In the genomic region with DNA sequence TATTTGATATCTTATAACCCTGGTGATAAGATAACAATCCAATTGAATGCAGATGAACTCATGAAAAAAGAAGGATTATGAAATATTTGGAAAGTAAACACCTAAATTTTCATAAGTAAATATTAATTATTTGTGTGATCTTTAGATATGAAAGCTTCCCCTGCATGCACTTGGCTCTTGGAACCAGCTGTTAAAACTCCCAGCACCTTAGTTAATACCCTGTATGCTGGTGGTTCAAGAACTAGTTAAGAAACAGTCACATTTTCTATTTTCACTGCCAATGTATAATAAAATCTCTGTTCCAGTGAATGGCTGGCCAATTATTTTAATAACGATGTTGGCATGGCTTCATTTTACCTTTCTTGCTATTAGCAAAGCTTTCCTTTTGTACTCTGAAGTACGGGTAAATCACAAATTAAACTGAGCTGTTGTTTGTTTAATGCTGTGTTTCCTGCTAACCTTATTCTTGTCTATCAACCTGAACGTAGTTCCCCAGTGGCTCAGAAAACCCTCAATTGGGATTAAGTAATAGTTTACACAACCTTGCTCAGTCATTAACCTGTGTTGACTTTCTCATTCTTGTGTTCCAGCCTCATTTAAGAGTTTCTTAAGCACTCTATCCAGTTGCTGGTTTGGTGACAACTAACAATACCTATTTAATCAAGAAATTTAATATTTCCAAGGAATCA, we compare ENCODE assay signal across 1 cellular context.
TF ChIP-seq lines count a peak whose summit lies in the region.

No MANE protein-coding gene starts in this region.

TF ChIP-seq in HepG2, 621 proteins besides CTCF, POLR2A, EP300 and RAD21 (continued from another document and continues in another):
- TF ChIP-seq ZBTB37 (CRISPR knock-in tag; IDR thresholded peaks at IDR 0.05) (no peak), CEBPG (CRISPR knock-in tag; IDR thresholded peaks at IDR 0.05) (peak; percentile 84), SMARCC2 (IDR thresholded peaks at IDR 0.05) (no peak), GATAD2A (CRISPR knock-in tag; IDR thresholded peaks at IDR 0.05) (peak; percentile 92), ZNF124 (CRISPR knock-in tag; IDR thresholded peaks at IDR 0.05) (no peak), MTA3 (CRISPR knock-in tag; IDR thresholded peaks at IDR 0.05) (no peak), ZBTB25 (CRISPR knock-in tag; IDR thresholded peaks at IDR 0.05) (no peak), ZNF292 (CRISPR knock-in tag; IDR thresholded peaks at IDR 0.05; ENCODE audit: borderline replicate concordance, low read depth) (no peak), GATAD1 (CRISPR knock-in tag; IDR thresholded peaks at IDR 0.05) (no peak), ZNF17 (CRISPR knock-in tag; IDR thresholded peaks at IDR 0.05) (no peak), ZNF670 (CRISPR knock-in tag; IDR thresholded peaks at IDR 0.05; ENCODE audit: borderline replicate concordance) (no peak), MTA1 (CRISPR knock-in tag; IDR thresholded peaks at IDR 0.05; ENCODE audit: borderline replicate concordance) (no peak), BRD4 (CRISPR knock-in tag; IDR thresholded peaks at IDR 0.05) (no peak), ZNF639 (CRISPR knock-in tag; conservative IDR thresholded peaks at IDR 0.05) (no peak), HMG20A (CRISPR knock-in tag; IDR thresholded peaks at IDR 0.05; ENCODE audit: borderline replicate concordance) (peak; percentile 67; the same call in 1 of the 2 replicates), ZNF350 (CRISPR knock-in tag; IDR thresholded peaks at IDR 0.05; ENCODE audit: borderline replicate concordance, low read depth) (no peak), ZNF496 (CRISPR knock-in tag; IDR thresholded peaks at IDR 0.05; ENCODE audit: insufficient replicate concordance) (no peak), KLF9 (CRISPR knock-in tag; IDR thresholded peaks at IDR 0.05; ENCODE audit: low read depth) (no peak), ZNF737 (CRISPR knock-in tag; IDR thresholded peaks at IDR 0.05; ENCODE audit: borderline replicate concordance) (no peak), CREM (IDR thresholded peaks at IDR 0.05) (peak; percentile 29; the same call in 1 of the 2 replicates), CREM (CRISPR knock-in tag; IDR thresholded peaks at IDR 0.05) (no peak), NFE2L2 (IDR thresholded peaks at IDR 0.05; ENCODE audit: low read length) (no peak), SNAI1 (CRISPR knock-in tag; IDR thresholded peaks at IDR 0.05; ENCODE audit: borderline replicate concordance) (no peak), ZNF263 (CRISPR knock-in tag; IDR thresholded peaks at IDR 0.05) (no peak), MIER2 (CRISPR knock-in tag; IDR thresholded peaks at IDR 0.05) (no peak), ZNF7 (CRISPR knock-in tag; IDR thresholded peaks at IDR 0.05) (no peak), PLSCR1 (CRISPR knock-in tag; IDR thresholded peaks at IDR 0.05; ENCODE audit: borderline replicate concordance) (no peak), ZSCAN25 (CRISPR knock-in tag; IDR thresholded peaks at IDR 0.05) (no peak), CCAR2 (optimal IDR thresholded peaks at IDR 0.05; ENCODE audit: low read depth, low read length) (no peak), AGO1 (IDR thresholded peaks at IDR 0.05; ENCODE audit: low read depth, low read length, poor library complexity, severe bottlenecking) (no peak), KLF16 (CRISPR knock-in tag; IDR thresholded peaks at IDR 0.05) (0 out of 4 replicates have a peak, but pooled peaks of 1 of the 2 experiments have one; percentile 50), REST (IDR thresholded peaks at IDR 0.05; ENCODE audit: borderline replicate concordance in 1 of 2, low read depth in 1 of 2, low read length in 2 of 2) (no peak), ZBTB38 (CRISPR knock-in tag; IDR thresholded peaks at IDR 0.05) (no peak), JUND (CRISPR knock-in tag; IDR thresholded peaks at IDR 0.05) (no peak), NBN (conservative IDR thresholded peaks at IDR 0.05) (no peak), PLRG1 (conservative IDR thresholded peaks at IDR 0.05) (no peak)
- TF ChIP-seq, protein P1, sequence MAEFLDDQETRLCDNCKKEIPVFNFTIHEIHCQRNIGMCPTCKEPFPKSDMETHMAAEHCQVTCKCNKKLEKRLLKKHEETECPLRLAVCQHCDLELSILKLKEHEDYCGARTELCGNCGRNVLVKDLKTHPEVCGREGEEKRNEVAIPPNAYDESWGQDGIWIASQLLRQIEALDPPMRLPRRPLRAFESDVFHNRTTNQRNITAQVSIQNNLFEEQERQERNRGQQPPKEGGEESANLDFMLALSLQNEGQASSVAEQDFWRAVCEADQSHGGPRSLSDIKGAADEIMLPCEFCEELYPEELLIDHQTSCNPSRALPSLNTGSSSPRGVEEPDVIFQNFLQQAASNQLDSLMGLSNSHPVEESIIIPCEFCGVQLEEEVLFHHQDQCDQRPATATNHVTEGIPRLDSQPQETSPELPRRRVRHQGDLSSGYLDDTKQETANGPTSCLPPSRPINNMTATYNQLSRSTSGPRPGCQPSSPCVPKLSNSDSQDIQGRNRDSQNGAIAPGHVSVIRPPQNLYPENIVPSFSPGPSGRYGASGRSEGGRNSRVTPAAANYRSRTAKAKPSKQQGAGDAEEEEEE (CRISPR knock-in tag; IDR thresholded peaks at IDR 0.05; ENCODE audit: borderline replicate concordance): no peak
- TF ChIP-seq, protein P2, sequence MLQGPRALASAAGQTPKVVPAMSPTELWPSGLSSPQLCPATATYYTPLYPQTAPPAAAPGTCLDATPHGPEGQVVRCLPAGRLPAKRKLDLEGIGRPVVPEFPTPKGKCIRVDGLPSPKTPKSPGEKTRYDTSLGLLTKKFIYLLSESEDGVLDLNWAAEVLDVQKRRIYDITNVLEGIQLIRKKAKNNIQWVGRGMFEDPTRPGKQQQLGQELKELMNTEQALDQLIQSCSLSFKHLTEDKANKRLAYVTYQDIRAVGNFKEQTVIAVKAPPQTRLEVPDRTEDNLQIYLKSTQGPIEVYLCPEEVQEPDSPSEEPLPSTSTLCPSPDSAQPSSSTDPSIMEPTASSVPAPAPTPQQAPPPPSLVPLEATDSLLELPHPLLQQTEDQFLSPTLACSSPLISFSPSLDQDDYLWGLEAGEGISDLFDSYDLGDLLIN (CRISPR knock-in tag; IDR thresholded peaks at IDR 0.05; ENCODE audit: borderline replicate concordance): no peak
- TF ChIP-seq, protein P3, sequence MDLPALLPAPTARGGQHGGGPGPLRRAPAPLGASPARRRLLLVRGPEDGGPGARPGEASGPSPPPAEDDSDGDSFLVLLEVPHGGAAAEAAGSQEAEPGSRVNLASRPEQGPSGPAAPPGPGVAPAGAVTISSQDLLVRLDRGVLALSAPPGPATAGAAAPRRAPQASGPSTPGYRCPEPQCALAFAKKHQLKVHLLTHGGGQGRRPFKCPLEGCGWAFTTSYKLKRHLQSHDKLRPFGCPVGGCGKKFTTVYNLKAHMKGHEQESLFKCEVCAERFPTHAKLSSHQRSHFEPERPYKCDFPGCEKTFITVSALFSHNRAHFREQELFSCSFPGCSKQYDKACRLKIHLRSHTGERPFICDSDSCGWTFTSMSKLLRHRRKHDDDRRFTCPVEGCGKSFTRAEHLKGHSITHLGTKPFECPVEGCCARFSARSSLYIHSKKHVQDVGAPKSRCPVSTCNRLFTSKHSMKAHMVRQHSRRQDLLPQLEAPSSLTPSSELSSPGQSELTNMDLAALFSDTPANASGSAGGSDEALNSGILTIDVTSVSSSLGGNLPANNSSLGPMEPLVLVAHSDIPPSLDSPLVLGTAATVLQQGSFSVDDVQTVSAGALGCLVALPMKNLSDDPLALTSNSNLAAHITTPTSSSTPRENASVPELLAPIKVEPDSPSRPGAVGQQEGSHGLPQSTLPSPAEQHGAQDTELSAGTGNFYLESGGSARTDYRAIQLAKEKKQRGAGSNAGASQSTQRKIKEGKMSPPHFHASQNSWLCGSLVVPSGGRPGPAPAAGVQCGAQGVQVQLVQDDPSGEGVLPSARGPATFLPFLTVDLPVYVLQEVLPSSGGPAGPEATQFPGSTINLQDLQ (CRISPR knock-in tag; IDR thresholded peaks at IDR 0.05): no peak
- TF ChIP-seq, protein P4, sequence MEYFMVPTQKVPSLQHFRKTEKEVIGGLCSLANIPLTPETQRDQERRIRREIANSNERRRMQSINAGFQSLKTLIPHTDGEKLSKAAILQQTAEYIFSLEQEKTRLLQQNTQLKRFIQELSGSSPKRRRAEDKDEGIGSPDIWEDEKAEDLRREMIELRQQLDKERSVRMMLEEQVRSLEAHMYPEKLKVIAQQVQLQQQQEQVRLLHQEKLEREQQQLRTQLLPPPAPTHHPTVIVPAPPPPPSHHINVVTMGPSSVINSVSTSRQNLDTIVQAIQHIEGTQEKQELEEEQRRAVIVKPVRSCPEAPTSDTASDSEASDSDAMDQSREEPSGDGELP (IDR thresholded peaks at IDR 0.05; ENCODE audit: borderline replicate concordance, low read depth): no peak
- TF ChIP-seq, protein P5, sequence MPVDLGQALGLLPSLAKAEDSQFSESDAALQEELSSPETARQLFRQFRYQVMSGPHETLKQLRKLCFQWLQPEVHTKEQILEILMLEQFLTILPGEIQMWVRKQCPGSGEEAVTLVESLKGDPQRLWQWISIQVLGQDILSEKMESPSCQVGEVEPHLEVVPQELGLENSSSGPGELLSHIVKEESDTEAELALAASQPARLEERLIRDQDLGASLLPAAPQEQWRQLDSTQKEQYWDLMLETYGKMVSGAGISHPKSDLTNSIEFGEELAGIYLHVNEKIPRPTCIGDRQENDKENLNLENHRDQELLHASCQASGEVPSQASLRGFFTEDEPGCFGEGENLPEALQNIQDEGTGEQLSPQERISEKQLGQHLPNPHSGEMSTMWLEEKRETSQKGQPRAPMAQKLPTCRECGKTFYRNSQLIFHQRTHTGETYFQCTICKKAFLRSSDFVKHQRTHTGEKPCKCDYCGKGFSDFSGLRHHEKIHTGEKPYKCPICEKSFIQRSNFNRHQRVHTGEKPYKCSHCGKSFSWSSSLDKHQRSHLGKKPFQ (CRISPR knock-in tag; IDR thresholded peaks at IDR 0.05; ENCODE audit: insufficient replicate concordance): no peak
